Comparison of ENCODE assay signal across 7 cellular contexts in genomic region chr2:31812051-31812798, GRCh38.
A peak's percentile ranks its signal among the peaks of the same experiment; 100 is the strongest.
DNase-seq lines count a peak whose midpoint lies in the region; ATAC-seq lines count a peak whose summit lies in the region.

No MANE protein-coding gene starts in this region.

- peak overlapping the region; percentile 57 for H3K27ac Mint-ChIP-seq in activated naive CD8-positive, alpha-beta T cell treated with anti-CD3 and anti-CD28 coated beads for 36 hours

- peaks cover 10% of the 10 kb centered on the region for H3K4me1 Mint-ChIP-seq in activated naive CD8-positive, alpha-beta T cell treated with anti-CD3 and anti-CD28 coated beads for 36 hours

- ATAC-seq in GM18511 (IDR thresholded peaks at IDR 0.05; ENCODE audit: unreplicated experiment) (peak; percentile 99), GM21786 (IDR thresholded peaks at IDR 0.05; ENCODE audit: unreplicated experiment) (peak; percentile 99)

- H3K27me3 Mint-ChIP-seq in activated naive CD8-positive, alpha-beta T cell treated with anti-CD3 and anti-CD28 coated beads for 36 hours, result no peaks in the 10 kb centered on the region

- DNase-seq in Kasumi-1 (lab: John Stamatoyannopoulos, UW), result peak; percentile 78 to 82
- DNase-seq in activated naive CD8-positive, alpha-beta T cell treated with anti-CD3 and anti-CD28 coated beads for 36 hours, result no peak
- DNase-seq in renal cortical epithelial cell (ENCODE audit: low read depth), result peak; percentile 32
- DNase-seq in stimulated activated CD8-positive, alpha-beta memory T cell treated with anti-CD3 and anti-CD28 coated beads, Interleukin-4, amount 100 ng/mL, for 48 hours, result no peak
- DNase-seq in DMS 273 (lab: John Stamatoyannopoulos, UW; ENCODE audit: unreplicated experiment), result no peak

- no peaks in the 10 kb centered on the region for H3K36me3 Mint-ChIP-seq in activated naive CD8-positive, alpha-beta T cell treated with anti-CD3 and anti-CD28 coated beads for 36 hours

- no peaks in the 10 kb centered on the region for H3K9me3 Mint-ChIP-seq in activated naive CD8-positive, alpha-beta T cell treated with anti-CD3 and anti-CD28 coated beads for 36 hours

- H3K4me3 Mint-ChIP-seq in activated naive CD8-positive, alpha-beta T cell treated with anti-CD3 and anti-CD28 coated beads for 36 hours, result no peak overlapping the region

Comparison
In these comparisons a context has a peak if more than half of its experiments do, and no peak if none do; other contexts are left out.
1. DNase-seq: peak in Kasumi-1 (2 of 2) and renal cortical epithelial cell (single experiment); none in activated naive CD8-positive, alpha-beta T cell treated with anti-CD3 and anti-CD28 coated beads for 36 hours (single experiment), stimulated activated CD8-positive, alpha-beta memory T cell treated with anti-CD3 and anti-CD28 coated beads, Interleukin-4, amount 100 ng/mL, for 48 hours (single experiment) and DMS 273 (single experiment).